ENCODE assay signal across 8 cellular contexts in the genomic region with DNA sequence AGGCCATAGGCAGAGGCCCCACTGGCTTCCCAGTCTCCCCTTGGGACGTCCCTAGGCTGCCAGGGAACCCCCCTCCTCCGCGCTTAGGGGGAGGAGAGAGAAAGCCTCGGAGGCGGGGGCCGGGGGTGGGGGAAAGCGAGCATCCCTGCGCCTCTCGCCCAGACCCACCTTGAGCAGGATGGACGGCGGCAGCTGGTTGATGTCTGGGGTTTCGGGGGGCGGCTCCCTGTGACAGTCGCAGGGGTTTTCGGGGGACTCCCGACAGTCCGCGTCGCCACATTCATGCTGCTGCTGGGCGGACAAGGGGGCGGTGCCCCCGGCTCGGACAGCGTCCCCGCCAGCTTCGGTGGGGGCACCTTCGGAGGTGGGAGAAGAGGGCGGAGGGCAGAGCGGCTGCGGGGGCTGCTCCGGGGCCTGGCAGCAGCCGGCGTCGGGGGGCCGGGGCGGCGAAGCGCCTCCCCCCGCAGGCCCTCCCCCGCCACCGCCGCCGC. TPM values are rescaled to one million over a fixed set of nuclear protein-coding genes. Genes with fewer than 3 reads are reported as not detected.
DNase-seq lines count a peak whose midpoint lies in the region; ATAC-seq and TF ChIP-seq lines count a peak whose summit lies in the region.

No MANE protein-coding gene starts in this region.

- H3K9me3 Mint-ChIP-seq in central memory CD8-positive, alpha-beta T cell, result peaks cover 5% of the 10 kb centered on the region

- H3K27ac Mint-ChIP-seq in central memory CD8-positive, alpha-beta T cell (ENCODE audit: low read depth), result peak overlapping the region; percentile 93

- H3K27ac ChIP-seq in HUES6 (ENCODE audit: low read depth, low read length), result no peak overlapping the region
- peak overlapping the region; percentile 94 for H3K27ac ChIP-seq in WERI-Rb-1

- H3K4me1 Mint-ChIP-seq in central memory CD8-positive, alpha-beta T cell, result peaks cover 40% of the 10 kb centered on the region

- no peaks in the 10 kb centered on the region for H3K27me3 Mint-ChIP-seq in central memory CD8-positive, alpha-beta T cell

- H3K27me3 ChIP-seq in HUES6 (ENCODE audit: control insufficient read depth, insufficient read depth, low read length) (no peaks in the 10 kb centered on the region), WERI-Rb-1 (ENCODE audit: insufficient read depth, low read depth, severe bottlenecking) (no peaks in the 10 kb centered on the region)

- H3K9me3 ChIP-seq in HUES6 (ENCODE audit: control insufficient read depth, insufficient read depth, low read depth, low read length), result peaks cover 1% of the 10 kb centered on the region
- H3K9me3 ChIP-seq in WERI-Rb-1 (ENCODE audit: severe bottlenecking), result peaks cover 9% of the 10 kb centered on the region

- peak overlapping the region; percentile 81 for H3K4me3 Mint-ChIP-seq in central memory CD8-positive, alpha-beta T cell

- peaks cover 16% of the 10 kb centered on the region for H3K36me3 Mint-ChIP-seq in central memory CD8-positive, alpha-beta T cell (ENCODE audit: insufficient read depth)

- H3K4me1 ChIP-seq in HUES6 (ENCODE audit: control insufficient read depth, insufficient read depth, low read length), result 0 out of 2 replicates have a peak, but pooled peaks cover 13% of the 10 kb centered on the region

- H3K36me3 ChIP-seq in HUES6 (ENCODE audit: control insufficient read depth, insufficient read depth, low read length) (no peaks in the 10 kb centered on the region), WERI-Rb-1 (peaks cover 4% of the 10 kb centered on the region; the same call in 1 of the 2 replicates)

- H3K4me3 ChIP-seq in HUES6 (ENCODE audit: low read depth, low read length), result peak overlapping the region; percentile 87
- H3K4me3 ChIP-seq in WERI-Rb-1 (ENCODE audit: low read depth, low read length), result peak overlapping the region; percentile 93

- TF ChIP-seq CTCF in WERI-Rb-1 (IDR thresholded peaks at IDR 0.05; ENCODE audit: low read depth, low read length), result no peak

- peak; percentile 27 for ATAC-seq in GM21390 (IDR thresholded peaks at IDR 0.05; ENCODE audit: unreplicated experiment)
- peak; percentile 1 for ATAC-seq in central memory CD8-positive, alpha-beta T cell (replicated peaks; ENCODE audit: extremely low read depth, poor library complexity, severe bottlenecking)
- ATAC-seq in left lobe of liver, result no peak

- DNase-seq in Daoy (ENCODE audit: low read depth), result peak; percentile 55
- peak; percentile 69 for DNase-seq in WERI-Rb-1
- peak; percentile 25 to 45 for DNase-seq in central memory CD8-positive, alpha-beta T cell (ENCODE audit: low spot score in 2 of 2)
- peak; percentile 54 for DNase-seq in left lobe of liver (ENCODE audit: low spot score)
- peak; percentile 48 to 55 for DNase-seq in stimulated activated CD4-positive, alpha-beta T cell treated with anti-CD3 and anti-CD28 coated beads, Interleukin-4, amount 100 ng/mL, for 4 hours
- DNase-seq in dedifferentiated amniotic fluid mesenchymal stem cell (ENCODE audit: extremely low spot score), result no peak

- H3K9ac ChIP-seq in HUES6 (ENCODE audit: low read length), result peak overlapping the region; percentile 69

RNA-seq across cellular contexts. Expression of gene FBXL17, which starts 1.3 kb away (rescaled TPM):
- 5.4 and 7.8 TPM in 2 replicates for total RNA-seq in Daoy (2014; rRNA removed; shearing (Covaris generic))
- total RNA-seq in left lobe of liver, result 9.6 TPM
